In the genomic region with DNA sequence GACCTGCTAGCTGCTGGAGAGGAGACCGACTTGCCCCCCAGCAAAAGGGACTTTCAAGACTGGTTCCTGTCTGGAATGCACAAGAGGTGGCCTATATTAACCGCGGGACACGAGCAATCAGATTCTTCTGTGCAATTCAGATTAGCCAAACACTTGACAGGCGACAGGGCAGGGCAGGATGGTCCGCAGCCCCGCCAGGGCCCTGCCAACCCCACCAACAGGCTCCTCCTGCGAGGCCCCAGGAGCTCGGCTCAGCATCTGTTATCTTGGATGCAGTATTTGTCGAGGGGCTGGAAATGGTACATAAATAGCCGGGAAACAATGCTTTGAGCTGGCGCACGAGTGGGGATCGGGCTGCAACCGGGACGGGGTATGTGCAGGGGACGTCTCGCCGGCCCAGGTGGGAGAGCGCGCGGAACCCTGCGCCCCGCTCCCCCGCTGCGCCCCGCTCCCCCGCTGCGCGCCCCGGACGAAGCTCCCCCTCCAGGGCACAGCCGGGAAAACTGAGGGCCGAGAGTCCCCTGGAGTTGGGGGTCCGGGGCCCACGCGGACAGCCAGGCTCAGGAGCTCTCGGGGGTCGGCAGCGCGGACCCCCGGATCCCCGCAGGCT, we compare ENCODE assay signal across 1 cellular context.
TF ChIP-seq lines count a peak whose summit lies in the region.

No MANE protein-coding gene starts in this region.

TF ChIP-seq in HepG2, 621 proteins besides CTCF, POLR2A, EP300 and RAD21:
- no peak for TF ChIP-seq ZNF7 (CRISPR knock-in tag; IDR thresholded peaks at IDR 0.05)
- TF ChIP-seq, protein P1, sequence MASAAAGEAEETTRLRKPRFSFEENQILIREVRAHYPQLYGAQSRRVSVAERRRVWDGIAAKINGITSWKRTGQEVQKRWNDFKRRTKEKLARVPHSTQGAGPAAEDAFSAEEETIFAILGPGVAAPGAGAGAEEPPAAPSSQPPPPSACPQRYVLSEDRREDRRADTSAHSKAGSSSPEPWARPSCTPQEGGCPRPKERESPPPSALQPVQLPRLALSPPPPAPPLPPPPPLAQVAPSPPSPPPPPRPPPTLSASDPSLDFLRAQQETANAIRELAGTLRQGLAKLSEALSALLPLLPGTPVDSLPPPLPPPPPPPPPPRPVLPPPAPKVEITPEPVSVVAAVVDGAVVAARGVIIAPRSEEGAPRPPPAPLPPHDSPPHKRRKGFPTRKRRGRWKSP (CRISPR knock-in tag; IDR thresholded peaks at IDR 0.05) = no peak
- 0 out of 2 replicates have a peak, but pooled peaks have one; percentile 2 for TF ChIP-seq ZNF777 (CRISPR knock-in tag; IDR thresholded peaks at IDR 0.05)
- no peak for TF ChIP-seq POLR2AphosphoS2 (IDR thresholded peaks at IDR 0.05; ENCODE audit: low read depth, low read length)
- TF ChIP-seq KDM1A (CRISPR knock-in tag; IDR thresholded peaks at IDR 0.05) = no peak
- TF ChIP-seq ZNF282 (IDR thresholded peaks at IDR 0.05; ENCODE audit: partially characterized antibody) = no peak
- no peak for TF ChIP-seq ZNF263 (CRISPR knock-in tag; IDR thresholded peaks at IDR 0.05)
